Comparison of ENCODE assay signal across 8 cellular contexts in genomic region chr3:197599089-197599765, GRCh38. TPM values are rescaled to one million over a fixed set of nuclear protein-coding genes. Genes with fewer than 3 reads are reported as not detected.
A peak's percentile ranks its signal among the peaks of the same experiment; 100 is the strongest.
DNase-seq lines count a peak whose midpoint lies in the region; ATAC-seq and TF ChIP-seq lines count a peak whose summit lies in the region.

No MANE protein-coding gene starts in this region.

- no peaks in the 10 kb centered on the region for H3K27me3 ChIP-seq in liver (ENCODE audit: control insufficient read depth in 4 of 4, insufficient read depth in 4 of 4, low read length in 3 of 4)

- TF ChIP-seq CTCF in GM13977 (IDR thresholded peaks at IDR 0.05; ENCODE audit: extremely low read depth, insufficient read depth, missing control alignments) = peak; percentile 87
- TF ChIP-seq CTCF in WI38 (IDR thresholded peaks at IDR 0.05; ENCODE audit: low read depth, low read length) = peak; percentile 57
- TF ChIP-seq CTCF in chondrocyte (IDR thresholded peaks at IDR 0.05) = peak; percentile 97
- TF ChIP-seq CTCF in liver (IDR thresholded peaks at IDR 0.05; ENCODE audit: low read depth, low read length, missing input control) = peak; percentile 89

- H3K9me3 Mint-ChIP-seq in chondrocyte (ENCODE audit: low read depth) = no peaks in the 10 kb centered on the region

- peak overlapping the region; percentile 49 for H3K27ac Mint-ChIP-seq in chondrocyte (ENCODE audit: unreplicated experiment)

- H3K36me3 Mint-ChIP-seq in chondrocyte (ENCODE audit: low read depth) = peaks cover 5% of the 10 kb centered on the region

- TF ChIP-seq RAD21 in liver (IDR thresholded peaks at IDR 0.05) = peak; percentile 94 to 97

- H3K36me3 ChIP-seq in liver (ENCODE audit: control insufficient read depth in 4 of 4, insufficient read depth in 3 of 4, low read depth in 1 of 4, low read length in 3 of 4) = no peaks in the 10 kb centered on the region

- 30% methylated on average over 22 of the region's 22 CpGs for WGBS in liver

- peak overlapping the region; percentile 44 for H3K4me3 Mint-ChIP-seq in chondrocyte (ENCODE audit: unreplicated experiment)

- in situ Hi-C loops in GM13977 (cut with MboI; ENCODE audit: low pct_unique_long_range_greater_than_20kb, low sequenced_read_pairs, unreplicated experiment) = no loop called here

- H3K4me3 ChIP-seq in WI38 (ENCODE audit: low read depth, low read length) = peak overlapping the region; percentile 38; the same call in 1 of the 2 replicates
- H3K4me3 ChIP-seq in liver (ENCODE audit: low read depth in 1 of 3, low read length in 3 of 3) = no peak overlapping the region

- no peaks in the 10 kb centered on the region for H3K9me3 ChIP-seq in liver (ENCODE audit: control insufficient read depth in 4 of 4, low read length in 3 of 4)

- peaks cover 4 to 42% (median 29%) of the 10 kb centered on the region in 4 donors for H3K4me1 ChIP-seq in liver (ENCODE audit: control insufficient read depth in 4 of 4, insufficient read depth in 4 of 4, low read length in 3 of 4)

- peak; percentile 91 for DNase-seq in GM13977 (ENCODE audit: low spot score)
- DNase-seq in chondrocyte (ENCODE audit: low spot score) = no peak
- peak; percentile 56 to 71 (median 69) for DNase-seq in stimulated activated CD4-positive, alpha-beta T cell treated with anti-CD3 and anti-CD28 coated beads, TNF-alpha, amount 100 ng/mL, for 24 hours (ENCODE audit: low read depth in 3 of 3)
- no peak for DNase-seq in DMS53 (lab: John Stamatoyannopoulos, UW)
- no peak for DNase-seq in occipital lobe (lab: John Stamatoyannopoulos, UW)

- H3K27ac ChIP-seq in liver (ENCODE audit: low read depth in 1 of 2, low read length in 2 of 2) = no peak overlapping the region

- ATAC-seq in HG03108 (IDR thresholded peaks at IDR 0.05; ENCODE audit: unreplicated experiment) = peak; percentile 79

- H3K4me1 Mint-ChIP-seq in chondrocyte (ENCODE audit: low read depth) = peaks cover 15% of the 10 kb centered on the region

- H3K9ac ChIP-seq in liver (ENCODE audit: low read depth in 1 of 2, low read length in 2 of 2) = no peak overlapping the region

- no peaks in the 10 kb centered on the region for H3K27me3 Mint-ChIP-seq in chondrocyte (ENCODE audit: low read depth)

TF ChIP-seq in liver, 16 proteins besides CTCF, POLR2A, EP300 and RAD21:
- peak in 1 of 2 donors; percentile 50 for TF ChIP-seq HNF4A (conservative IDR thresholded peaks at IDR 0.05)
- TF ChIP-seq REST (IDR thresholded peaks at IDR 0.05) = no peak
- TF ChIP-seq FOXA1 (IDR thresholded peaks at IDR 0.05) = no peak

RNA-seq across cellular contexts. Expression of gene BDH1, which starts 43.5 kb away (rescaled TPM):
- total RNA-seq in chondrocyte (5.0 to 8.4 TPM (median 6.5 TPM) in 3 replicates), liver (100 to 1,000 TPM in 1 of 2 donors, 10 to 100 TPM in 1; 49.4 to 140 TPM), occipital lobe (10.8 TPM)
- 100 to 1,000 TPM; 213 to 268 TPM for polyA plus RNA-seq in liver

Comparison
In these comparisons a context has a peak if more than half of its experiments do, and no peak if none do; other contexts are left out.
1. DNase-seq: peak in GM13977 (single experiment) and stimulated activated CD4-positive, alpha-beta T cell treated with anti-CD3 and anti-CD28 coated beads, TNF-alpha, amount 100 ng/mL, for 24 hours (3 of 3); none in chondrocyte (single experiment), DMS53 (single experiment) and occipital lobe (single experiment).
2. Peak in every context shown above with its lines, with median percentiles within 50 percentile points of each other: CTCF ChIP-seq.